19 cellular contexts compared by ENCODE assay signal in the genomic region with DNA sequence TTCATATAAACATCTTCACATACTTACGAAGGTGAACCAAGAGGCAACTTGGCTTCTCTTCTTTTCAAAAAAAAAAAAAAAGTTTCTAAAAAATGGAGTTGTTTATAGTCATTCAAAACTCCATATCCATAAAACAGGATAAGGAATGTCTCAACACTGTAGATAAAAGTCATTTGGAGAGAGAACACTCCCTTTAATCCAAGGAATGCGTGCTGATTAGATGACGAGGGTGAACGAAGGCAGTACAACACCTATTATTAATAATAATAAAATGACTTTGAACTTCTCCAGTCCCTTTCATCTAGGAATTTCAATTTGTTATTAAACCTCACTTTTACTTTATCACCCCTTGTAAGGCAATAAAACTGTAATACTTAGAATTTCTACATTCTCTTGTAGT.
DNase-seq lines count a peak whose midpoint lies in the region; ATAC-seq, FAIRE-seq and TF ChIP-seq lines count a peak whose summit lies in the region.
"Had no signal": no experiment of that assay in that cellular context is flagged by ENCODE, and none has a peak within 500 bp of the region (broad histone marks: within the 10 kb centered on the region; RNA-seq: fewer than 3 reads in every experiment).

No MANE protein-coding gene starts in this region.

- DNase-seq in LoVo (ENCODE audit: low spot score) (peak; percentile 44), fibroblast of villous mesenchyme (ENCODE audit: low read depth) (peak; percentile 29), pancreas (no peak), progenitor cell of endocrine pancreas (ENCODE audit: low spot score, unreplicated experiment) (no peak), occipital lobe (lab: John Stamatoyannopoulos, UW) (no peak)
- no peak for DNase-seq in activated CD8-positive, alpha-beta T cell treated with anti-CD3 and anti-CD28 coated beads for 36 hours
- DNase-seq: CD8-positive, alpha-beta T cell; COR-L47; GF-D8; GM23248 had no signal

- intact Hi-C loops in pancreas (cut with DNase I), result no loop called here
- intact Hi-C loops in activated CD8-positive, alpha-beta T cell treated with anti-CD3 and anti-CD28 coated beads for 36 hours (cut with micrococcal nuclease), result no loop called here

- 49 to 54% methylated on average over 4 of the region's 4 CpGs for WGBS in pancreas, 2 donors

- H3K36me3 Mint-ChIP-seq in progenitor cell of endocrine pancreas (ENCODE audit: insufficient read depth), result no peaks in the 10 kb centered on the region
- no peaks in the 10 kb centered on the region for H3K36me3 Mint-ChIP-seq in activated CD8-positive, alpha-beta T cell treated with anti-CD3 and anti-CD28 coated beads for 36 hours (ENCODE audit: low read depth)
- H3K36me3 Mint-ChIP-seq: CD14-positive monocyte; CD8-positive, alpha-beta T cell had no signal

- no peak overlapping the region for H3K27ac ChIP-seq in SU-DHL-6 (ENCODE audit: low read depth, low read length)
- no peak overlapping the region for H3K27ac ChIP-seq in pancreas
- H3K27ac ChIP-seq: GM23248, HL-60 had no signal

- no peaks in the 10 kb centered on the region for H3K36me3 ChIP-seq in SU-DHL-6 (ENCODE audit: low read length)
- no peaks in the 10 kb centered on the region for H3K36me3 ChIP-seq in pancreas

- ATAC-seq in pancreas (no peak), GM21423 (IDR thresholded peaks at IDR 0.05; ENCODE audit: unreplicated experiment) (no peak)
- ATAC-seq in activated CD8-positive, alpha-beta T cell treated with anti-CD3 and anti-CD28 coated beads for 36 hours, result no peak
- ATAC-seq: CD8-positive, alpha-beta T cell; HCT116 had no signal

- peak overlapping the region; percentile 34 for H3K4me2 ChIP-seq in SU-DHL-6 (ENCODE audit: low read depth, low read length, poor library complexity, severe bottlenecking)

- CTCF ChIA-PET in activated CD8-positive, alpha-beta T cell treated with anti-CD3 and anti-CD28 coated beads for 36 hours (lab: Charles Lee), result no interaction called here

- no peak overlapping the region for H3K4me3 Mint-ChIP-seq in progenitor cell of endocrine pancreas (ENCODE audit: low read depth)
- H3K4me3 Mint-ChIP-seq in activated CD8-positive, alpha-beta T cell treated with anti-CD3 and anti-CD28 coated beads for 36 hours, result no peak overlapping the region
- H3K4me3 Mint-ChIP-seq: B cell; CD14-positive monocyte; CD8-positive, alpha-beta T cell had no signal

- no peaks in the 10 kb centered on the region for H3K9me2 ChIP-seq in SU-DHL-6 (replicated peaks; ENCODE audit: insufficient read depth, low read length)

- no peaks in the 10 kb centered on the region for H4K20me1 ChIP-seq in SU-DHL-6 (ENCODE audit: low read depth, low read length)

- H3K4me3 ChIP-seq in SU-DHL-6 (ENCODE audit: insufficient read depth, low read length, poor library complexity, severe bottlenecking) (no peak overlapping the region), fibroblast of villous mesenchyme (ENCODE audit: low read depth, low read length) (no peak overlapping the region), pancreas (no peak overlapping the region)
- H3K4me3 ChIP-seq: GM23248 had no signal

- TF ChIP-seq CTCF in SU-DHL-6 (IDR thresholded peaks at IDR 0.05; ENCODE audit: insufficient read depth, low read length, poor library complexity, severe bottlenecking) (no peak), fibroblast of villous mesenchyme (IDR thresholded peaks at IDR 0.05; ENCODE audit: insufficient read depth, low read depth, low read length) (no peak), pancreas (IDR thresholded peaks at IDR 0.05) (no peak), progenitor cell of endocrine pancreas (IDR thresholded peaks at IDR 0.05; ENCODE audit: unreplicated experiment) (no peak)
- no peak for TF ChIP-seq CTCF in activated CD8-positive, alpha-beta T cell treated with anti-CD3 and anti-CD28 coated beads for 36 hours (IDR thresholded peaks at IDR 0.05)

- H3K9me3 ChIP-seq in SU-DHL-6 (ENCODE audit: insufficient read depth, low read length), result no peaks in the 10 kb centered on the region
- no peaks in the 10 kb centered on the region for H3K9me3 ChIP-seq in pancreas

- H3K27me3 Mint-ChIP-seq in progenitor cell of endocrine pancreas, result peaks cover 10% of the 10 kb centered on the region
- H3K27me3 Mint-ChIP-seq in activated CD8-positive, alpha-beta T cell treated with anti-CD3 and anti-CD28 coated beads for 36 hours, result peaks cover 4% of the 10 kb centered on the region

- no peak overlapping the region for H3K27ac Mint-ChIP-seq in progenitor cell of endocrine pancreas
- no peak overlapping the region for H3K27ac Mint-ChIP-seq in activated CD8-positive, alpha-beta T cell treated with anti-CD3 and anti-CD28 coated beads for 36 hours
- H3K27ac Mint-ChIP-seq: B cell; CD8-positive, alpha-beta T cell had no signal

- H2AFZ ChIP-seq in SU-DHL-6 (ENCODE audit: low read depth, low read length, severe bottlenecking), result no peak overlapping the region
- H2AFZ ChIP-seq: GM23248 had no signal

- H3F3A ChIP-seq in SU-DHL-6 (ENCODE audit: insufficient read depth), result no peaks in the 10 kb centered on the region

- POLR2A ChIA-PET in activated CD8-positive, alpha-beta T cell treated with anti-CD3 and anti-CD28 coated beads for 36 hours (lab: Charles Lee), result no interaction called here

- no peak overlapping the region for H3K9ac ChIP-seq in SU-DHL-6 (ENCODE audit: low read length)
- H3K9ac ChIP-seq: GM23248 had no signal

- H3K4me1 ChIP-seq in pancreas, result no peaks in the 10 kb centered on the region

- H3K27me3 ChIP-seq in SU-DHL-6 (ENCODE audit: low read length), result no peaks in the 10 kb centered on the region
- H3K27me3 ChIP-seq in pancreas, result no peaks in the 10 kb centered on the region

- no peaks in the 10 kb centered on the region for H3K79me2 ChIP-seq in SU-DHL-6 (ENCODE audit: insufficient read depth, low read length)

- peaks cover 18% of the 10 kb centered on the region for H3K4me1 Mint-ChIP-seq in progenitor cell of endocrine pancreas (ENCODE audit: low read depth)
- peaks cover 5% of the 10 kb centered on the region for H3K4me1 Mint-ChIP-seq in activated CD8-positive, alpha-beta T cell treated with anti-CD3 and anti-CD28 coated beads for 36 hours (ENCODE audit: low read depth)

- FAIRE-seq in pancreas (lab: Jason Lieb, UNC), result peak; percentile 17
- FAIRE-seq: A204.1, D721Med, H54 had no signal

- H3K9me3 Mint-ChIP-seq in progenitor cell of endocrine pancreas (ENCODE audit: low read depth), result peaks cover 10% of the 10 kb centered on the region
- peaks cover 2% of the 10 kb centered on the region for H3K9me3 Mint-ChIP-seq in activated CD8-positive, alpha-beta T cell treated with anti-CD3 and anti-CD28 coated beads for 36 hours
- H3K9me3 Mint-ChIP-seq: CD14-positive monocyte; CD8-positive, alpha-beta T cell had no signal

Comparison
In these comparisons a context has a peak if more than half of its experiments do, and no peak if none do; other contexts are left out.
1. DNase-seq: peak in LoVo (single experiment) and fibroblast of villous mesenchyme (single experiment); none in pancreas (0 of 6), progenitor cell of endocrine pancreas (single experiment), occipital lobe (single experiment) and activated CD8-positive, alpha-beta T cell treated with anti-CD3 and anti-CD28 coated beads for 36 hours (single experiment).